In the genomic region with DNA sequence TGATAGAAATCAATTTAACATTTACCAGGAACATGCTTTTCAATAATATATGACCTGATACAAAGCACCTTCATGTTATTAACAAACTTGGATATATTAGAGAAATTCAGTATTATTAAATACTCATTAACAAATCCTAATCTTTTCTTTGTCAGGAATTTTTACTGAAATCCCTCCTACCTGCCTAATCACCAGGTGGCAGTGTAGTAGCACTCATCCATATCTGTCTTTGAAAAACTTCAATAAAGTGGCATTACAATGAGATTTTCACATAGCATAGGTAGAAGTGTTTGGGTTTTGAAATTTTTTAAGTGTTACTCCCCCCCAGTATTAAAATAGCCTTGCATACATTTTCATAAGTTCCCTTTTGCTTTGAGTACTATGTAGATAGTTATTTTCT, we compare ENCODE assay signal across 1 cellular context.
TF ChIP-seq lines count a peak whose summit lies in the region.

No MANE protein-coding gene starts in this region.

TF ChIP-seq in HepG2, 621 proteins besides CTCF, POLR2A, EP300 and RAD21 (continued from another document):
- TF ChIP-seq, protein P1, sequence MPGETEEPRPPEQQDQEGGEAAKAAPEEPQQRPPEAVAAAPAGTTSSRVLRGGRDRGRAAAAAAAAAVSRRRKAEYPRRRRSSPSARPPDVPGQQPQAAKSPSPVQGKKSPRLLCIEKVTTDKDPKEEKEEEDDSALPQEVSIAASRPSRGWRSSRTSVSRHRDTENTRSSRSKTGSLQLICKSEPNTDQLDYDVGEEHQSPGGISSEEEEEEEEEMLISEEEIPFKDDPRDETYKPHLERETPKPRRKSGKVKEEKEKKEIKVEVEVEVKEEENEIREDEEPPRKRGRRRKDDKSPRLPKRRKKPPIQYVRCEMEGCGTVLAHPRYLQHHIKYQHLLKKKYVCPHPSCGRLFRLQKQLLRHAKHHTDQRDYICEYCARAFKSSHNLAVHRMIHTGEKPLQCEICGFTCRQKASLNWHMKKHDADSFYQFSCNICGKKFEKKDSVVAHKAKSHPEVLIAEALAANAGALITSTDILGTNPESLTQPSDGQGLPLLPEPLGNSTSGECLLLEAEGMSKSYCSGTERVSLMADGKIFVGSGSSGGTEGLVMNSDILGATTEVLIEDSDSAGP (CRISPR knock-in tag; IDR thresholded peaks at IDR 0.05; ENCODE audit: borderline replicate concordance), result no peak
